8 cellular contexts compared by ENCODE assay signal in the genomic region with DNA sequence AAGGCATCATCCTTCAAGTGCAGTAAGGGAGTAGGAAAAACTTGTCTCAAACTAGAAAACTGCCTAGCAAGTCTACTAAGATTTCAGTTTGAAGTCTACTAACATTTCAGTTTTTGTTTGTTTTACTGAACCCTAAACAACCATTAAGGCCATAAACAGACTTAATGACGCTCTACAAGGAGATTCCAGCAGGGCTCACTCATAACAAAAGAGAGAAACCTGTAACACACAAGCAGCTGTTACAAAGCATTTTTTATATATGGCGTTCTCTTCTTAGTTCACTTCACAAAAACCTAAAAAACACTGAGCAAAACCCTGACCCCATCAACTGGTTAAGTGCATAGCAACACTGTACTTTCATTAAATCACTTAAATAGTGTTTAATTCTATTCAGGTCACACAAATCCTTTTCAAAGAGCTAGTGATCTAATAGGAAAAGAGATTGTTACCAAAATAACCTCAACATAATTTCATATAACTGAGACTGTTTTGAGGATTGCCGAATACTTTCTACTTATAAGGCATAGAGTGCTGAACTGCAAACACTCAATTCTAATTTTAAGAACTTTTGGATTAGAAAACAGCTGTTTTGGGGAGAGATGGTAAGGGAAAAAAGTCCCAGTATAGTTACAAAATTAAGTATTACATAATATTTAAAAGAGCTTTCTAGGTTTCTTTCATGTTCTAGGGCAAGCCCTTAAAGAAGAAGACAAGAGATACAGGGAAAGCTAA. TPM values are rescaled to one million over a fixed set of nuclear protein-coding genes. Genes with fewer than 3 reads are reported as not detected.
A peak's percentile ranks its signal among the peaks of the same experiment; 100 is the strongest.
DNase-seq lines count a peak whose midpoint lies in the region; ATAC-seq lines count a peak whose summit lies in the region.

No MANE protein-coding gene starts in this region.

- H3K4me1 ChIP-seq in HAP-1: peaks cover 15% of the 10 kb centered on the region

- peaks cover 13 to 40% of the 10 kb centered on the region in 2 donors for H3K4me1 Mint-ChIP-seq in stimulated activated naive B cell treated with anti-CD40 and anti-IgM and Interleukin-4, amounts not matched to agents 10 μg/mL and 1 μg/mL and 100 μg/mL, for 72 hours

- no peaks in the 10 kb centered on the region for H3K27me3 ChIP-seq in HAP-1 (ENCODE audit: low read depth)

- no peaks in the 10 kb centered on the region for H3K27me3 Mint-ChIP-seq in stimulated activated naive B cell treated with anti-CD40 and anti-IgM and Interleukin-4, amounts not matched to agents 10 μg/mL and 1 μg/mL and 100 μg/mL, for 72 hours

- H3K27ac Mint-ChIP-seq in activated naive CD4-positive, alpha-beta T cell treated with anti-CD3 and anti-CD28 coated beads, Interleukin-2, amount 50 U/mL, for 72 hours: peak overlapping the region; percentile 96 to 98
- no peak overlapping the region for H3K27ac Mint-ChIP-seq in stimulated activated naive B cell treated with anti-CD40 and anti-IgM and Interleukin-4, amounts not matched to agents 10 μg/mL and 1 μg/mL and 100 μg/mL, for 72 hours

- peak overlapping the region; percentile 96 to 97 for H3K4me3 Mint-ChIP-seq in stimulated activated naive B cell treated with anti-CD40 and anti-IgM and Interleukin-4, amounts not matched to agents 10 μg/mL and 1 μg/mL and 100 μg/mL, for 72 hours

- no peaks in the 10 kb centered on the region for H3K9me3 Mint-ChIP-seq in activated naive CD4-positive, alpha-beta T cell treated with anti-CD3 and anti-CD28 coated beads, Interleukin-2, amount 50 U/mL, for 72 hours
- H3K9me3 Mint-ChIP-seq in stimulated activated naive B cell treated with anti-CD40 and anti-IgM and Interleukin-4, amounts not matched to agents 10 μg/mL and 1 μg/mL and 100 μg/mL, for 72 hours: no peaks in the 10 kb centered on the region

- H3K4me3 ChIP-seq in HAP-1: peak overlapping the region; percentile 56
- H3K4me3 ChIP-seq in iPS-18c (ENCODE audit: insufficient read depth, low read depth, low read length): peak overlapping the region; percentile 63

- peak; percentile 17 for DNase-seq in AG08396 (ENCODE audit: low spot score)
- peak in 1 of 2 experiments; percentile 31 for DNase-seq in HAP-1 (ENCODE audit: low spot score in 2 of 2)
- DNase-seq in activated naive CD4-positive, alpha-beta T cell treated with anti-CD3 and anti-CD28 coated beads, Interleukin-2, amount 50 U/mL, for 72 hours (ENCODE audit: low spot score in 2 of 2): no peak
- DNase-seq in stimulated activated naive B cell treated with anti-CD40 and anti-IgM and Interleukin-4, amounts not matched to agents 10 μg/mL and 1 μg/mL and 100 μg/mL, for 72 hours: no peak

- no peak for ATAC-seq in activated naive CD4-positive, alpha-beta T cell treated with anti-CD3 and anti-CD28 coated beads, Interleukin-2, amount 50 U/mL, for 72 hours
- ATAC-seq in stimulated activated naive B cell treated with anti-CD40 and anti-IgM and Interleukin-4, amounts not matched to agents 10 μg/mL and 1 μg/mL and 100 μg/mL, for 72 hours (replicated peaks): no peak
- ATAC-seq in GM18868 (IDR thresholded peaks at IDR 0.05; ENCODE audit: unreplicated experiment) (no peak), HG02938 (IDR thresholded peaks at IDR 0.05; ENCODE audit: unreplicated experiment) (no peak), HG03378 (IDR thresholded peaks at IDR 0.05; ENCODE audit: unreplicated experiment) (no peak)

- H3K36me3 ChIP-seq in HAP-1 (replicated peaks): no peaks in the 10 kb centered on the region

- H3K9me3 ChIP-seq in HAP-1: no peaks in the 10 kb centered on the region
- peaks cover 2% of the 10 kb centered on the region for H3K9me3 ChIP-seq in iPS-18c (ENCODE audit: control insufficient read depth, insufficient read depth, low read length)

- in situ Hi-C loops in HAP-1 (cut with MboI; ENCODE audit: low sequenced_read_pairs): no loop called here

- H3K36me3 Mint-ChIP-seq in activated naive CD4-positive, alpha-beta T cell treated with anti-CD3 and anti-CD28 coated beads, Interleukin-2, amount 50 U/mL, for 72 hours: peaks cover 0 to 17% of the 10 kb centered on the region in 2 donors
- H3K36me3 Mint-ChIP-seq in stimulated activated naive B cell treated with anti-CD40 and anti-IgM and Interleukin-4, amounts not matched to agents 10 μg/mL and 1 μg/mL and 100 μg/mL, for 72 hours: peaks cover 2 to 9% of the 10 kb centered on the region in 2 donors

RNA-seq across cellular contexts. Expression of a gene that starts 1.5 kb away (rescaled TPM):
- 10 to 100 TPM; 12.3 to 14.9 TPM for total RNA-seq in activated naive CD4-positive, alpha-beta T cell treated with anti-CD3 and anti-CD28 coated beads, Interleukin-2, amount 50 U/mL, for 72 hours
